In the genomic region with DNA sequence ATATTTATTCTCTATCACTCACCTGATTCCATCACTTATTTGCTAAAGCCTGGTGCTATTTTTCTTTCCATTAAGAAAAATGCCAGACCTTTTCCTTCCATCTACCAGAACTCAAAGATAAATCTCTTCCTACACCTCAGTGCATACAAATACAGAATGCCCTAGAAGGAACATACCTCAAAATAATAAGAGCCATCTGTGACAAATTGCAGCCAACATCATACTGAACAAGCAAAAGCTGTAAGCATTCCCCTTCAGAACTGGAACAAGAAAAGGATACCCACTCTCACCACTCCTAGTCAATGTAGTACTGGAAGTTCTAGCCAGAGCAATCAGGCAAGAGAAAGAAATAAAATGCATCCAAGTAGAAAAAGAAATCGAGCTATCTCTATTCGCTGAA, we compare ENCODE assay signal across 16 cellular contexts.
"Had no signal": no experiment of that assay in that cellular context is flagged by ENCODE, and none has a peak within 500 bp of the region (broad histone marks: within the 10 kb centered on the region; RNA-seq: fewer than 3 reads in every experiment).

No MANE protein-coding gene starts in this region.

- DNase-seq: KBM-7, MV-4-11, NCI-H1048, NCI-H1105, NCI-H1417, NCI-H1436 treated with DMSO at 0.1 percent for 48 hours, NCI-H1694, NCI-H187 treated with DMSO at 0.1 percent for 48 hours, NCI-H2029 treated with DMSO at 0.1 percent for 48 hours, NCI-H2227 treated with DMSO at 0.1 percent for 48 hours, NCI-H510A, NCI-H524 treated with DMSO at 0.1 percent for 48 hours, NCI-H774, Right ventricle myocardium superior, RPMI8226, SIG-M5 had no signal
